8 cellular contexts compared by ENCODE assay signal in genomic region chr4:55347610-55348228, GRCh38. TPM values are rescaled to one million over a fixed set of nuclear protein-coding genes. Genes with fewer than 3 reads are reported as not detected.
A peak's percentile ranks its signal among the peaks of the same experiment; 100 is the strongest.
DNase-seq lines count a peak whose midpoint lies in the region; ATAC-seq, FAIRE-seq and TF ChIP-seq lines count a peak whose summit lies in the region.

No MANE protein-coding gene starts in this region.

- TF ChIP-seq CTCF in CD8-positive, alpha-beta T cell (IDR thresholded peaks at IDR 0.05): no peak
- no peak for TF ChIP-seq CTCF in KMS-11 (conservative IDR thresholded peaks at IDR 0.05; ENCODE audit: low read depth, low read length)

- H3K9me3 ChIP-seq in CD8-positive, alpha-beta T cell (ENCODE audit: low read length): no peaks in the 10 kb centered on the region

- peaks cover 5% of the 10 kb centered on the region for H3K36me3 Mint-ChIP-seq in CD8-positive, alpha-beta T cell
- H3K36me3 Mint-ChIP-seq in activated CD8-positive, alpha-beta T cell treated with anti-CD3 and anti-CD28 coated beads, Interleukin-2, amount 10 ng/mL, durations not matched to agents 7 days and 5 days (ENCODE audit: low read depth): peaks cover 4% of the 10 kb centered on the region

- FAIRE-seq in H54 (lab: Jason Lieb, UNC): no peak

- no peak overlapping the region for H3K27ac ChIP-seq in CD8-positive, alpha-beta T cell (ENCODE audit: low read depth, low read length)
- peak overlapping the region; percentile 88; the same call in 1 of the 2 replicates for H3K27ac ChIP-seq in KMS-11

- H3K4me2 ChIP-seq in KMS-11: peak overlapping the region; percentile 69

- H3K79me2 ChIP-seq in KMS-11 (ENCODE audit: insufficient read depth, low read depth): 0 out of 2 replicates have a peak, but pooled peaks cover 3% of the 10 kb centered on the region

- H3K36me3 ChIP-seq in CD8-positive, alpha-beta T cell (ENCODE audit: insufficient read depth, low read length): no peaks in the 10 kb centered on the region
- H3K36me3 ChIP-seq in KMS-11 (ENCODE audit: insufficient read depth): no peaks in the 10 kb centered on the region

- POLR2A ChIA-PET in CD8-positive, alpha-beta T cell (lab: Charles Lee): interaction anchor here (2.4 kb wide), 1 partner anchor 47 kb away, joined by 9 read pairs; the partner anchor contains the start of gene TMEM165
- POLR2A ChIA-PET in activated CD8-positive, alpha-beta T cell treated with anti-CD3 and anti-CD28 coated beads, Interleukin-2, amount 10 ng/mL, durations not matched to agents 7 days and 5 days (lab: Charles Lee): interaction anchor here (1.1 kb wide), 1 partner anchor 31 kb away, joined by 3 read pairs; no protein-coding TSS in a partner anchor

- H3K4me1 ChIP-seq in CD8-positive, alpha-beta T cell (ENCODE audit: insufficient read depth, low read length): peaks cover 9% of the 10 kb centered on the region
- peaks cover 25% of the 10 kb centered on the region for H3K4me1 ChIP-seq in KMS-11 (ENCODE audit: low read depth, poor library complexity, severe bottlenecking)

- CTCF ChIA-PET in CD8-positive, alpha-beta T cell (lab: Charles Lee): interaction anchor here (0.6 to 2.7 kb wide), 10 partner anchors 7 to 207 kb away, joined by 3 to 18 read pairs (median 4); no protein-coding TSS in a partner anchor
- CTCF ChIA-PET in activated CD8-positive, alpha-beta T cell treated with anti-CD3 and anti-CD28 coated beads, Interleukin-2, amount 10 ng/mL, durations not matched to agents 7 days and 5 days (lab: Charles Lee): interaction anchor here (1.0 to 2.6 kb wide), 6 partner anchors 20 to 248 kb away, joined by 3 to 13 read pairs (median 7); partner anchors contain the start of gene TMEM165

- H3K27ac Mint-ChIP-seq in CD8-positive, alpha-beta T cell: peak overlapping the region; percentile 19
- H3K27ac Mint-ChIP-seq in activated CD8-positive, alpha-beta T cell treated with anti-CD3 and anti-CD28 coated beads, Interleukin-2, amount 10 ng/mL, durations not matched to agents 7 days and 5 days: no peak overlapping the region

- DNase-seq in CD8-positive, alpha-beta T cell: no peak
- DNase-seq in activated CD8-positive, alpha-beta T cell treated with anti-CD3 and anti-CD28 coated beads, Interleukin-2, amount 10 ng/mL, durations not matched to agents 7 days and 5 days: no peak
- DNase-seq in medulla oblongata (ENCODE audit: extremely low spot score): peak; percentile 29
- no peak for DNase-seq in NCI-H1694 (lab: John Stamatoyannopoulos, UW)
- no peak for DNase-seq in A172 (ENCODE audit: low spot score)
- DNase-seq in H54 (ENCODE audit: insufficient read length, low spot score): no peak

- H4K20me1 ChIP-seq in KMS-11 (ENCODE audit: insufficient read depth): no peaks in the 10 kb centered on the region

- no peak for ATAC-seq in CD8-positive, alpha-beta T cell
- no peak for ATAC-seq in activated CD8-positive, alpha-beta T cell treated with anti-CD3 and anti-CD28 coated beads, Interleukin-2, amount 10 ng/mL, durations not matched to agents 7 days and 5 days
- no peak for ATAC-seq in GM18498 (IDR thresholded peaks at IDR 0.05; ENCODE audit: unreplicated experiment)

- no peak overlapping the region for H3K4me3 ChIP-seq in CD8-positive, alpha-beta T cell (ENCODE audit: low read depth, low read length)
- H3K4me3 ChIP-seq in KMS-11 (IDR thresholded peaks at IDR 0.05; ENCODE audit: insufficient read depth, low read depth, low read length): no peak overlapping the region

- no peaks in the 10 kb centered on the region for H3K27me3 Mint-ChIP-seq in CD8-positive, alpha-beta T cell (ENCODE audit: low read depth)
- H3K27me3 Mint-ChIP-seq in activated CD8-positive, alpha-beta T cell treated with anti-CD3 and anti-CD28 coated beads, Interleukin-2, amount 10 ng/mL, durations not matched to agents 7 days and 5 days (ENCODE audit: low read depth): no peaks in the 10 kb centered on the region

- H3K4me3 Mint-ChIP-seq in CD8-positive, alpha-beta T cell: peak overlapping the region; percentile 80
- peak overlapping the region; percentile 84 for H3K4me3 Mint-ChIP-seq in activated CD8-positive, alpha-beta T cell treated with anti-CD3 and anti-CD28 coated beads, Interleukin-2, amount 10 ng/mL, durations not matched to agents 7 days and 5 days

- H3K4me1 Mint-ChIP-seq in CD8-positive, alpha-beta T cell (ENCODE audit: low read depth): peaks cover 14% of the 10 kb centered on the region
- peaks cover 17% of the 10 kb centered on the region for H3K4me1 Mint-ChIP-seq in activated CD8-positive, alpha-beta T cell treated with anti-CD3 and anti-CD28 coated beads, Interleukin-2, amount 10 ng/mL, durations not matched to agents 7 days and 5 days (ENCODE audit: low read depth)

- H3K27me3 ChIP-seq in CD8-positive, alpha-beta T cell (ENCODE audit: insufficient read depth, low read length): no peaks in the 10 kb centered on the region
- no peaks in the 10 kb centered on the region for H3K27me3 ChIP-seq in KMS-11 (ENCODE audit: insufficient read depth, low read depth)

- intact Hi-C loops in CD8-positive, alpha-beta T cell (cut with DNase I, micrococcal nuclease): loop anchor here (2.0 to 10.0 kb wide), 9 partner anchors 49 to 1283 kb away; partner anchors contain the start of genes EXOC1 (in 2 of the 2), CEP135 (in 1 of the 2), CHIC2 (in 1 of the 2) and CLOCK (in 1 of the 2)

- 0 out of 2 replicates have a peak overlapping the region, but pooled peaks have one; percentile 91 for H3K9ac ChIP-seq in KMS-11

- no peaks in the 10 kb centered on the region for H3K9me3 Mint-ChIP-seq in CD8-positive, alpha-beta T cell
- peaks cover 3% of the 10 kb centered on the region for H3K9me3 Mint-ChIP-seq in activated CD8-positive, alpha-beta T cell treated with anti-CD3 and anti-CD28 coated beads, Interleukin-2, amount 10 ng/mL, durations not matched to agents 7 days and 5 days (ENCODE audit: insufficient read depth)

- no peak for TF ChIP-seq POLR2A in H54 (IDR thresholded peaks at IDR 0.05; ENCODE audit: low read depth, low read length)

- H2AFZ ChIP-seq in KMS-11 (ENCODE audit: low read depth): peak overlapping the region; percentile 79; the same call in 1 of the 2 replicates

RNA-seq across cellular contexts. Expression of gene SRD5A3, which starts 1.7 kb away (rescaled TPM):
- 1 to 10 TPM; 1.1 TPM for total RNA-seq in CD8-positive, alpha-beta T cell
- total RNA-seq in activated CD8-positive, alpha-beta T cell treated with anti-CD3 and anti-CD28 coated beads, Interleukin-2, amount 10 ng/mL, durations not matched to agents 7 days and 5 days: 1 to 10 TPM; 6.5 to 8.6 TPM
- total RNA-seq in A172 (2014; rRNA removed; shearing (Covaris generic)): 8.4 and 18.4 TPM in 2 replicates

RNA-seq across cellular contexts. Expression of gene TMEM165, which starts 48.0 kb away (rescaled TPM):
- 10 to 100 TPM; 31.0 to 31.5 TPM for total RNA-seq in CD8-positive, alpha-beta T cell
- 10 to 100 TPM; 66.2 to 68.7 TPM for total RNA-seq in activated CD8-positive, alpha-beta T cell treated with anti-CD3 and anti-CD28 coated beads, Interleukin-2, amount 10 ng/mL, durations not matched to agents 7 days and 5 days
- total RNA-seq in A172 (2014; rRNA removed; shearing (Covaris generic)): 109 and 112 TPM in 2 replicates
